ENCODE assay signal across 19 cellular contexts in the genomic region with DNA sequence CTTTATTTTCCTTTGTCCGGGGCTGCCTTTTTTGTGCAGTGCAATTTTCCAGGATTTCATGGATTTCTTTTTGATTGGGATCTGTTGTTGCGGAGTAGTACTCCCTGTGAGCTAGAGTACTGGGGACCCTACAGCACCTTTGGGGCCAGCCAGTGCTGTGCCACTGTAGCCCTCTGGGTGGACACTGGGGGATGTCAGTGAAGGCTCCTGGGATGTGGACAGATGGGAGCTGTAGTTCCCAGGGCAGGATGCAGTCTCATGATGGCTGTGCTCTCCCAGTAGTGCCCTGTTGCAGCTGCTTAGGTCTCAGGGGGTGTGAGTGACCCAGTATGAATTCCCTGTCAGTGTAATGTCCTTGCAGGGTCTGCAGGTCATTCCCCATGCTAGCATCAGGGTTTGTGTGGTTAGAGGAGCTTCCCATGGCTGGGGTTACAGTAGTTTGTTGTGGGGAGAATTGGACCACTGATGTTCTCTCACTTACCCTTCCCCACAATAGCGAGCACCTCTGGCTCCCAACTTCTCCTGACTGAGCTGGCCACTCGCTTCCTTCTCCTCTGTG.
A peak's percentile ranks its signal among the peaks of the same experiment; 100 is the strongest.
DNase-seq lines count a peak whose midpoint lies in the region; ATAC-seq and TF ChIP-seq lines count a peak whose summit lies in the region.
"Had no signal": no experiment of that assay in that cellular context is flagged by ENCODE, and none has a peak within 500 bp of the region (broad histone marks: within the 10 kb centered on the region; RNA-seq: fewer than 3 reads in every experiment).

No MANE protein-coding gene starts in this region.

- H3K36me3 Mint-ChIP-seq in CD4-positive, alpha-beta T cell (ENCODE audit: low read depth) = peaks cover 5% of the 10 kb centered on the region
- H3K36me3 Mint-ChIP-seq: CD14-positive monocyte had no signal

- TF ChIP-seq CTCF in RWPE2 (IDR thresholded peaks at IDR 0.05; ENCODE audit: poor library complexity, severe bottlenecking) = no peak
- TF ChIP-seq CTCF in foreskin keratinocyte (conservative IDR thresholded peaks at IDR 0.05) = no peak
- no peak for TF ChIP-seq CTCF in mucosa of descending colon (IDR thresholded peaks at IDR 0.05)
- TF ChIP-seq CTCF in CD4-positive, alpha-beta T cell (IDR thresholded peaks at IDR 0.05) = no peak

- no peak overlapping the region for H3K27ac ChIP-seq in RWPE2 (ENCODE audit: poor library complexity, severe bottlenecking)
- H3K27ac ChIP-seq in foreskin keratinocyte = no peak overlapping the region
- H3K27ac ChIP-seq in CD4-positive, alpha-beta T cell (ENCODE audit: low read depth, low read length) = no peak overlapping the region
- H3K27ac ChIP-seq: colonic mucosa, spleen, vagina, VCaP had no signal

- no peaks in the 10 kb centered on the region for H3K36me3 ChIP-seq in RWPE2 (ENCODE audit: low read depth)
- no peaks in the 10 kb centered on the region for H3K36me3 ChIP-seq in mucosa of descending colon (ENCODE audit: low read depth)
- H3K36me3 ChIP-seq: colonic mucosa, spleen, vagina had no signal

- H3K4me3 Mint-ChIP-seq in CD4-positive, alpha-beta T cell = no peak overlapping the region
- H3K4me3 Mint-ChIP-seq: CD14-positive monocyte, nephron progenitor cell had no signal

- H3K27ac Mint-ChIP-seq in CD4-positive, alpha-beta T cell = no peak overlapping the region
- H3K27ac Mint-ChIP-seq: CD14-positive monocyte, nephron progenitor cell had no signal

- H3K4me1 ChIP-seq in RWPE2 (ENCODE audit: insufficient read depth, poor library complexity, severe bottlenecking) = no peaks in the 10 kb centered on the region
- H3K4me1 ChIP-seq in foreskin keratinocyte = no peaks in the 10 kb centered on the region
- peaks cover 3% of the 10 kb centered on the region for H3K4me1 ChIP-seq in mucosa of descending colon (ENCODE audit: low read depth)
- H3K4me1 ChIP-seq: colonic mucosa, spleen, vagina had no signal

- H3K27me3 ChIP-seq in RWPE2 (ENCODE audit: insufficient read depth, poor library complexity, severe bottlenecking) (peaks cover 11% of the 10 kb centered on the region), foreskin keratinocyte (peaks cover 6% of the 10 kb centered on the region)
- no peaks in the 10 kb centered on the region for H3K27me3 ChIP-seq in CD4-positive, alpha-beta T cell (ENCODE audit: control insufficient read depth, insufficient read depth, low read length)
- H3K27me3 ChIP-seq: colonic mucosa, spleen, vagina had no signal

- peak; percentile 63 for DNase-seq in Ammon's horn (ENCODE audit: low spot score)
- no peak for DNase-seq in RWPE2 (ENCODE audit: low spot score)
- DNase-seq in foreskin keratinocyte = no peak
- no peak for DNase-seq in mucosa of descending colon
- no peak for DNase-seq in CD4-positive, alpha-beta T cell
- no peak for DNase-seq in SW 1271 (lab: John Stamatoyannopoulos, UW)
- DNase-seq: activated CD4-positive, alpha-beta T cell treated with anti-CD3 and anti-CD28 coated beads, Interleukin-2, amount 50 U/mL, for 4 hours; activated T-cell treated with anti-CD3 and anti-CD28 coated beads for 4 hours; colonic mucosa; NCI-H1694; nephron progenitor cell; spleen; T-helper 1 cell had no signal

- CTCF ChIA-PET in CD4-positive, alpha-beta T cell (lab: Charles Lee) = no interaction called here

- H3K9me3 ChIP-seq in RWPE2 (ENCODE audit: severe bottlenecking) (peaks cover 4% of the 10 kb centered on the region), mucosa of descending colon (peaks cover 13% of the 10 kb centered on the region)
- H3K9me3 ChIP-seq in CD4-positive, alpha-beta T cell (ENCODE audit: control insufficient read depth, low read length) = peaks cover 26% of the 10 kb centered on the region
- H3K9me3 ChIP-seq: colonic mucosa, vagina had no signal

- POLR2A ChIA-PET in CD4-positive, alpha-beta T cell (lab: Charles Lee) = no interaction called here

- no peaks in the 10 kb centered on the region for H3K4me1 Mint-ChIP-seq in CD4-positive, alpha-beta T cell (ENCODE audit: low read depth)
- H3K4me1 Mint-ChIP-seq: CD14-positive monocyte had no signal

- intact Hi-C loops in mucosa of descending colon (cut with DNase I, micrococcal nuclease) = no loop called here
- intact Hi-C loops in CD4-positive, alpha-beta T cell (cut with DNase I, micrococcal nuclease) = no loop called here

- H3K9me3 Mint-ChIP-seq in CD4-positive, alpha-beta T cell = peaks cover 25% of the 10 kb centered on the region

- H3K4me3 ChIP-seq in RWPE2 (ENCODE audit: severe bottlenecking) = no peak overlapping the region
- H3K4me3 ChIP-seq in mucosa of descending colon = no peak overlapping the region
- H3K4me3 ChIP-seq: colonic mucosa, spleen, vagina had no signal

- ATAC-seq in RWPE2 (ENCODE audit: low read depth) = peak; percentile 27; the same call in 1 of the 3 replicates
- peak; percentile 21 for ATAC-seq in foreskin keratinocyte
- peak; percentile 46 for ATAC-seq in mucosa of descending colon
- no peak for ATAC-seq in HG02970 (IDR thresholded peaks at IDR 0.05; ENCODE audit: low FRiP score, unreplicated experiment)
- no peak for ATAC-seq in HG03439 (IDR thresholded peaks at IDR 0.05; ENCODE audit: unreplicated experiment)
- ATAC-seq in CD4-positive, alpha-beta T cell (ENCODE audit: poor library complexity) = no peak
- ATAC-seq: Right ventricle myocardium inferior had no signal

- peaks cover 5% of the 10 kb centered on the region for H3K27me3 Mint-ChIP-seq in CD4-positive, alpha-beta T cell

Comparison
In these comparisons a context has a peak if more than half of its experiments do, and no peak if none do; other contexts are left out.
1. ATAC-seq: peak in RWPE2 (single experiment), foreskin keratinocyte (single experiment) and mucosa of descending colon (single experiment); none in HG02970 (single experiment), HG03439 (single experiment) and CD4-positive, alpha-beta T cell (single experiment).